Comparison of ENCODE assay signal across 8 cellular contexts in the genomic region with DNA sequence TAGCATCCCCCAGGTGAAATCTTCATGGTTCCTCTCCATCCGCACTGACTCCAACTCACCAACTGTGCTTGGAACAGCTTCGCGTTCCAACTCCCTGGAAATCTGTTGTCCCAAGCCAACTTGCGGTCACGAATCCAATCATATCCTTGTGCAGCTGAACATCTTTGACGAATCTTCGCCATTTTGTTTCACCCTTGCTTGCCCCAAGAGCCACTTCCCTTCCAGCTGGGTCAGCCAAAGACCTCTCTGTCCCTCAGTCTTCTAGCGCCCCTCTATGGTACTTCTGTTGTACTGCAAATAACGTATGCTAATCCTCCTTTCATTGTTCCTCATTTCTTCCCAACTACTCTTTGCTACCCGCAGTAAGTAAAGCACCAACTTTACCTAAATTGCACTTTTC.
A peak's percentile ranks its signal among the peaks of the same experiment; 100 is the strongest.
DNase-seq lines count a peak whose midpoint lies in the region; ATAC-seq and TF ChIP-seq lines count a peak whose summit lies in the region.

No MANE protein-coding gene starts in this region.

- H3K9ac ChIP-seq in Loucy (ENCODE audit: low read depth, low read length, poor library complexity, severe bottlenecking) = no peak overlapping the region

- H2AFZ ChIP-seq in Loucy (ENCODE audit: low read length) = 0 out of 2 replicates have a peak overlapping the region, but pooled peaks have one; percentile 7

- ATAC-seq in HG03095 (IDR thresholded peaks at IDR 0.05; ENCODE audit: unreplicated experiment) = no peak
- no peak for ATAC-seq in GM18909 (IDR thresholded peaks at IDR 0.05; ENCODE audit: poor library complexity, unreplicated experiment)
- no peak for ATAC-seq in GM21576 (IDR thresholded peaks at IDR 0.05; ENCODE audit: unreplicated experiment)

- in situ Hi-C loops in brain microvascular endothelial cell (cut with HindIII; ENCODE audit: low pct_ligation_motif_present, low sequenced_read_pairs) = no loop called here

- H3K4me2 ChIP-seq in Loucy (ENCODE audit: low read depth, low read length, poor library complexity, severe bottlenecking) = no peak overlapping the region

- no peaks in the 10 kb centered on the region for H4K20me1 ChIP-seq in Loucy (ENCODE audit: insufficient read depth, low read length, poor library complexity, severe bottlenecking)

- no peaks in the 10 kb centered on the region for H3F3A ChIP-seq in Loucy (ENCODE audit: low read depth)

- peaks cover 5% of the 10 kb centered on the region for H3K4me1 ChIP-seq in Loucy (ENCODE audit: insufficient read depth, low read length, poor library complexity, severe bottlenecking)

- H3K36me3 ChIP-seq in Loucy (ENCODE audit: insufficient read depth, low read length) (no peaks in the 10 kb centered on the region), brain microvascular endothelial cell (replicated peaks) (no peaks in the 10 kb centered on the region)

- DNase-seq in brain microvascular endothelial cell (no peak), myocyte (ENCODE audit: low read depth) (peak; percentile 14), NCI-H1092 treated with DMSO at 0.1 percent for 48 hours (lab: John Stamatoyannopoulos, UW) (no peak)

- H3K9me2 ChIP-seq in Loucy (replicated peaks; ENCODE audit: low read depth, low read length) = no peaks in the 10 kb centered on the region

- no peaks in the 10 kb centered on the region for H3K79me2 ChIP-seq in Loucy (ENCODE audit: insufficient read depth, low read length)

- no peak overlapping the region for H3K4me3 ChIP-seq in Loucy (ENCODE audit: low read length, poor library complexity, severe bottlenecking)
- no peak overlapping the region for H3K4me3 ChIP-seq in brain microvascular endothelial cell (ENCODE audit: low read depth, low read length)

- H3K27ac ChIP-seq in brain microvascular endothelial cell = no peak overlapping the region

- H3K27me3 ChIP-seq in Loucy (ENCODE audit: insufficient read depth, low read length, poor library complexity, severe bottlenecking) (no peaks in the 10 kb centered on the region), brain microvascular endothelial cell (replicated peaks) (no peaks in the 10 kb centered on the region)

- TF ChIP-seq CTCF in GM12873 (IDR thresholded peaks at IDR 0.05; ENCODE audit: insufficient read depth, low read depth, low read length, missing control alignments) = peak; percentile 77
- TF ChIP-seq CTCF in Loucy (conservative IDR thresholded peaks at IDR 0.05; ENCODE audit: low read length) = peak; percentile 75
- peak; percentile 71 for TF ChIP-seq CTCF in brain microvascular endothelial cell (IDR thresholded peaks at IDR 0.05; ENCODE audit: low read depth, low read length, missing control alignments)

- H3K9me3 ChIP-seq in Loucy (ENCODE audit: insufficient read depth, low read depth, low read length) = 0 out of 2 replicates have a peak, but pooled peaks cover 3% of the 10 kb centered on the region
